20 cellular contexts compared by ENCODE assay signal in genomic region chr1:203899869-203900714, GRCh38. TPM values are rescaled to one million over a fixed set of nuclear protein-coding genes. Genes with fewer than 3 reads are reported as not detected.
DNase-seq lines count a peak whose midpoint lies in the region; ATAC-seq and TF ChIP-seq lines count a peak whose summit lies in the region.
"Had no signal": no experiment of that assay in that cellular context is flagged by ENCODE, and none has a peak within 500 bp of the region (broad histone marks: within the 10 kb centered on the region; RNA-seq: fewer than 3 reads in every experiment).

No MANE protein-coding gene starts in this region.

- H2AFZ ChIP-seq in mesenchymal stem cell (ENCODE audit: low read depth, low read length) = no peak overlapping the region
- H2AFZ ChIP-seq: GM23338 had no signal

- no peak overlapping the region for H3K4ac ChIP-seq in mesenchymal stem cell (ENCODE audit: low read depth in 1 of 2, low read length in 2 of 2)

- no peak overlapping the region for H4K8ac ChIP-seq in mesenchymal stem cell (ENCODE audit: low read length)

- no peak overlapping the region for H3K4me3 Mint-ChIP-seq in activated CD8-positive, alpha-beta memory T cell treated with anti-CD3 and anti-CD28 coated beads, Interleukin-2, amount 10 ng/mL, durations not matched to agents 7 days and 5 days
- H3K4me3 Mint-ChIP-seq: B cell; CD14-positive monocyte; CD4-positive, alpha-beta T cell; CD8-positive, alpha-beta memory T cell; GM23338; H9 had no signal

- H2BK15ac ChIP-seq in mesenchymal stem cell (ENCODE audit: low read depth, poor library complexity, severe bottlenecking) = no peak overlapping the region

- H3K36me3 Mint-ChIP-seq in activated CD8-positive, alpha-beta memory T cell treated with anti-CD3 and anti-CD28 coated beads, Interleukin-2, amount 10 ng/mL, durations not matched to agents 7 days and 5 days = no peaks in the 10 kb centered on the region
- H3K36me3 Mint-ChIP-seq: CD14-positive monocyte; CD8-positive, alpha-beta memory T cell had no signal

- CTCF ChIA-PET in activated CD8-positive, alpha-beta memory T cell treated with anti-CD3 and anti-CD28 coated beads, Interleukin-2, amount 10 ng/mL, durations not matched to agents 7 days and 5 days (lab: Charles Lee) = no interaction called here
- CTCF ChIA-PET in GM10248 (lab: Yijun Ruan, JAX) = no interaction called here

- no peaks in the 10 kb centered on the region for H3K4me1 Mint-ChIP-seq in activated CD8-positive, alpha-beta memory T cell treated with anti-CD3 and anti-CD28 coated beads, Interleukin-2, amount 10 ng/mL, durations not matched to agents 7 days and 5 days
- H3K4me1 Mint-ChIP-seq: B cell; CD14-positive monocyte; CD8-positive, alpha-beta memory T cell; GM23338; H9 had no signal

- H3K9me3 Mint-ChIP-seq in activated CD8-positive, alpha-beta memory T cell treated with anti-CD3 and anti-CD28 coated beads, Interleukin-2, amount 10 ng/mL, durations not matched to agents 7 days and 5 days (ENCODE audit: low read depth) = no peaks in the 10 kb centered on the region
- H3K9me3 Mint-ChIP-seq: CD4-positive, alpha-beta T cell had no signal

- no peak overlapping the region for H3K9ac ChIP-seq in mesenchymal stem cell (ENCODE audit: low read length)
- H3K9ac ChIP-seq: BLaER1 had no signal

- H3K14ac ChIP-seq in mesenchymal stem cell (ENCODE audit: low read length in 2 of 2) = no peak overlapping the region

- no peak overlapping the region for H3K23ac ChIP-seq in mesenchymal stem cell (ENCODE audit: low read length in 2 of 2)

- no peak overlapping the region for H2BK5ac ChIP-seq in mesenchymal stem cell (ENCODE audit: low read depth, low read length, poor library complexity, severe bottlenecking)

- H3K4me3 ChIP-seq in mesenchymal stem cell (ENCODE audit: insufficient read depth in 1 of 2, low read depth in 1 of 2, low read length in 2 of 2) (no peak overlapping the region), testis (peak overlapping the region; percentile 34 to 51)
- H3K4me3 ChIP-seq: BLaER1, GM23338 had no signal

- H2BK12ac ChIP-seq in mesenchymal stem cell (ENCODE audit: low read length in 2 of 2) = no peak overlapping the region

- no peak overlapping the region for H2AK5ac ChIP-seq in mesenchymal stem cell (ENCODE audit: low read length, severe bottlenecking)

- WGBS in mesenchymal stem cell = 95% methylated on average over 38 of the region's 47 CpGs
- WGBS in testis, 2 donors = 79 to 89% methylated on average over 13 to 47 of the region's 47 CpGs

- peak overlapping the region; percentile 84 for H3K27ac ChIP-seq in VCaP
- no peak overlapping the region for H3K27ac ChIP-seq in mesenchymal stem cell (ENCODE audit: low read length, poor library complexity, severe bottlenecking)
- no peak overlapping the region for H3K27ac ChIP-seq in testis
- H3K27ac ChIP-seq: BLaER1 had no signal

- no peak for TF ChIP-seq CTCF in VCaP (conservative IDR thresholded peaks at IDR 0.05)
- TF ChIP-seq CTCF in testis (IDR thresholded peaks at IDR 0.05) = no peak
- TF ChIP-seq CTCF in GM10248 (IDR thresholded peaks at IDR 0.05; ENCODE audit: control extremely low read depth, extremely low read depth, low read depth, missing control alignments) = no peak

- no peak overlapping the region for H3K18ac ChIP-seq in mesenchymal stem cell (ENCODE audit: low read depth in 1 of 2, low read length in 2 of 2)

- no peaks in the 10 kb centered on the region for H3K27me3 Mint-ChIP-seq in activated CD8-positive, alpha-beta memory T cell treated with anti-CD3 and anti-CD28 coated beads, Interleukin-2, amount 10 ng/mL, durations not matched to agents 7 days and 5 days
- H3K27me3 Mint-ChIP-seq: B cell; CD4-positive, alpha-beta T cell had no signal

- no peak overlapping the region for H3K4me2 ChIP-seq in mesenchymal stem cell (ENCODE audit: low read length, poor library complexity, severe bottlenecking)
- H3K4me2 ChIP-seq: BLaER1, GM23338 had no signal

- ATAC-seq in left lobe of liver = peak; percentile 29
- ATAC-seq in activated CD8-positive, alpha-beta memory T cell treated with anti-CD3 and anti-CD28 coated beads, Interleukin-2, amount 10 ng/mL, durations not matched to agents 7 days and 5 days = no peak
- ATAC-seq: GM23338, HCT116 had no signal

- POLR2A ChIA-PET in GM10248 (lab: Yijun Ruan, JAX) = no interaction called here

- no peak overlapping the region for H3K27ac Mint-ChIP-seq in activated CD8-positive, alpha-beta memory T cell treated with anti-CD3 and anti-CD28 coated beads, Interleukin-2, amount 10 ng/mL, durations not matched to agents 7 days and 5 days
- H3K27ac Mint-ChIP-seq: B cell; CD14-positive monocyte; CD4-positive, alpha-beta T cell; CD8-positive, alpha-beta memory T cell; GM23338; H9 had no signal

- no peak for TF ChIP-seq POLR2A in testis (IDR thresholded peaks at IDR 0.05)

- no peak overlapping the region for H4K91ac ChIP-seq in mesenchymal stem cell (ENCODE audit: low read length)

- H3K27me3 ChIP-seq in mesenchymal stem cell (ENCODE audit: control insufficient read depth in 1 of 2, insufficient read depth in 1 of 2, low read length in 2 of 2) (no peaks in the 10 kb centered on the region), testis (no peaks in the 10 kb centered on the region)
- H3K27me3 ChIP-seq: BLaER1 had no signal

- H2BK120ac ChIP-seq in mesenchymal stem cell (ENCODE audit: low read depth, low read length) = peak overlapping the region; percentile 8

- intact Hi-C loops in testis (cut with DNase I; ENCODE audit: low total_unique reads) = no loop called here

- no peak for DNase-seq in left lobe of liver (ENCODE audit: low spot score)
- DNase-seq in mesenchymal stem cell = no peak
- no peak for DNase-seq in testis
- no peak for DNase-seq in C1 segment of cervical spinal cord (lab: John Stamatoyannopoulos, UW)
- DNase-seq in activated CD8-positive, alpha-beta memory T cell treated with anti-CD3 and anti-CD28 coated beads, Interleukin-2, amount 10 ng/mL, durations not matched to agents 7 days and 5 days = no peak
- DNase-seq in GM10248 (ENCODE audit: extremely low spot score) = no peak
- no peak for DNase-seq in NCI-H748 (lab: John Stamatoyannopoulos, UW; ENCODE audit: unreplicated experiment)
- DNase-seq: Calu3; CD4-positive, alpha-beta T cell; CD8-positive, alpha-beta memory T cell; DMS53; DMS79 treated with DMSO at 0.1 percent for 48 hours; GF-D8; H9 had no signal

- H3K9me3 ChIP-seq in mesenchymal stem cell (ENCODE audit: control insufficient read depth, low read length) (no peaks in the 10 kb centered on the region), testis (no peaks in the 10 kb centered on the region)

- H3K36me3 ChIP-seq in mesenchymal stem cell (ENCODE audit: control insufficient read depth in 1 of 2, insufficient read depth in 2 of 2, low read depth in 1 of 2, low read length in 2 of 2) (no peaks in the 10 kb centered on the region), testis (ENCODE audit: low read depth, missing control alignments) (no peaks in the 10 kb centered on the region)
- H3K36me3 ChIP-seq: BLaER1 had no signal

- H3K79me1 ChIP-seq in mesenchymal stem cell (replicated peaks; ENCODE audit: low read length, poor library complexity, severe bottlenecking) = no peaks in the 10 kb centered on the region

- H3K4me1 ChIP-seq in mesenchymal stem cell (ENCODE audit: control insufficient read depth, insufficient read depth, low read depth, low read length) (no peaks in the 10 kb centered on the region), testis (no peaks in the 10 kb centered on the region)
- H3K4me1 ChIP-seq: BLaER1 had no signal

RNA-seq across cellular contexts. Expression of gene SNRPE, which starts 38.7 kb away (rescaled TPM):
- total RNA-seq in left lobe of liver = 27.7 TPM
- polyA plus RNA-seq in mesenchymal stem cell (2013, experiment 1 of 2) = 221 TPM
- polyA plus RNA-seq in mesenchymal stem cell (2013, experiment 2 of 2) = 233 TPM
- 10 to 100 TPM; 41.9 to 49.5 TPM for total RNA-seq in testis
- 115 TPM for polyA plus RNA-seq in testis (ENCODE audit: insufficient read depth, low read depth, low replicate concordance)
- 100 to 1,000 TPM; 167 to 209 TPM for total RNA-seq in activated CD8-positive, alpha-beta memory T cell treated with anti-CD3 and anti-CD28 coated beads, Interleukin-2, amount 10 ng/mL, durations not matched to agents 7 days and 5 days

Comparison
In these comparisons a context has a peak if more than half of its experiments do, and no peak if none do; other contexts are left out.
1. H3K4me3 ChIP-seq: peak in testis (2 of 2); none in mesenchymal stem cell (0 of 2).